In genomic region chr22:19548427-19548826, GRCh38 we compare ENCODE assay signal across 5 cellular contexts. TPM values are rescaled to one million over a fixed set of nuclear protein-coding genes. Genes with fewer than 3 reads are reported as not detected.
"Had no signal": no experiment of that assay in that cellular context is flagged by ENCODE, and none has a peak within 500 bp of the region (broad histone marks: within the 10 kb centered on the region; RNA-seq: fewer than 3 reads in every experiment).

No MANE protein-coding gene starts in this region.

RNA-seq across cellular contexts. Expression of gene CLDN5, which starts 24.2 kb away (rescaled TPM):
- total RNA-seq: naive thymus-derived CD8-positive, alpha-beta T cell; natural killer cell treated with Interleukin-12 subunit alpha and Interleukin-12 subunit beta and Interleukin-15 and Interleukin-18, amount 100 ng/mL, for 72 hours; osteocyte; progenitor cell of endocrine pancreas; smooth muscle cell had no signal
